9 cellular contexts compared by ENCODE assay signal in the genomic region with DNA sequence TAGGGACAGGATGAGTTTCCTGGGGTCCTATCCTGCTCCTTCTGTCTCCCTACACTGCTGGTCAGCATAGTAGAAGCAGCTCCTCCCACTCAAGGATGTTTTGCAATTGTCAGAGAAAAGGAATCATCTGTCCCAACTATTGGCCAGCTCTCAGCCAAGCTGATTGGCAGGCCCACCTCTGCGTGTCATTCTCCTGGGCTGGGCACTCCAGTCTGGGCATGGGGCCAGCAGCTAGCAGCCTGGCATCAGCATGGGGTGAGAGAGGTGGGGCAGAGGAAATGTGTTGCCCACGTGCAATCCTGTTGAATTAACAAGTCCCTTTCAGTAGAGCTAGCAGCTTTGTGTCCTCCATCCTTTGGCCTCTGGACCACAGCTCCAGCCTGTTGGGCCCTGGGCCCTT. TPM values are rescaled to one million over a fixed set of nuclear protein-coding genes. Genes with fewer than 3 reads are reported as not detected.
DNase-seq lines count a peak whose midpoint lies in the region; ATAC-seq, FAIRE-seq and TF ChIP-seq lines count a peak whose summit lies in the region.
"Had no signal": no experiment of that assay in that cellular context is flagged by ENCODE, and none has a peak within 500 bp of the region (broad histone marks: within the 10 kb centered on the region; RNA-seq: fewer than 3 reads in every experiment).

No MANE protein-coding gene starts in this region.

- no peaks in the 10 kb centered on the region for H3K9me3 Mint-ChIP-seq in endodermal cell
- no peaks in the 10 kb centered on the region for H3K9me3 Mint-ChIP-seq in activated CD4-positive, alpha-beta T cell treated with anti-CD3 and anti-CD28 coated beads for 36 hours (ENCODE audit: low read depth)

- in situ Hi-C loops in G401 (cut with HindIII; ENCODE audit: low sequenced_read_pairs) = no loop called here

- TF ChIP-seq CTCF in pancreas (IDR thresholded peaks at IDR 0.05) (no peak), endodermal cell (conservative IDR thresholded peaks at IDR 0.05) (no peak)

- H3K4me1 ChIP-seq in pancreas (no peaks in the 10 kb centered on the region), endodermal cell (ENCODE audit: control insufficient read depth, insufficient read depth, low read length) (peaks cover 6% of the 10 kb centered on the region), Karpas-422 (ENCODE audit: low read length) (no peaks in the 10 kb centered on the region)

- H3K9ac ChIP-seq in endodermal cell (ENCODE audit: extremely low read depth, low read length, poor library complexity, severe bottlenecking) = no peak overlapping the region
- H3K9ac ChIP-seq in Karpas-422 (ENCODE audit: low read length) = no peak overlapping the region

- H3K79me2 ChIP-seq in Karpas-422 (ENCODE audit: low read length) = no peaks in the 10 kb centered on the region

- H3K4me3 Mint-ChIP-seq in endodermal cell = no peak overlapping the region
- H3K4me3 Mint-ChIP-seq in activated CD4-positive, alpha-beta T cell treated with anti-CD3 and anti-CD28 coated beads for 36 hours = no peak overlapping the region

- DNase-seq in G401 (ENCODE audit: low spot score) = peak; percentile 94
- peak; percentile 62 for DNase-seq in NCI-H2227 (lab: John Stamatoyannopoulos, UW; ENCODE audit: unreplicated experiment)
- DNase-seq in epidermal melanocyte (ENCODE audit: insufficient read length, low spot score) = peak; percentile 77
- DNase-seq in pancreas = peak; percentile 44 to 84 (median 72)
- DNase-seq in endodermal cell = no peak
- DNase-seq in activated CD4-positive, alpha-beta T cell treated with anti-CD3 and anti-CD28 coated beads for 36 hours = no peak
- DNase-seq in Karpas-422 = no peak
- DNase-seq in activated T-cell treated with anti-CD3 and anti-CD28 coated beads for 4 hours = no peak
- DNase-seq: IMR-90 had no signal

- H3K36me3 ChIP-seq in pancreas (no peaks in the 10 kb centered on the region), endodermal cell (ENCODE audit: control insufficient read depth, insufficient read depth, low read length) (no peaks in the 10 kb centered on the region), Karpas-422 (ENCODE audit: insufficient read depth, low read length) (no peaks in the 10 kb centered on the region)

- H3K27ac ChIP-seq in pancreas (no peak overlapping the region), endodermal cell (ENCODE audit: low read depth, low read length) (no peak overlapping the region), Karpas-422 (ENCODE audit: low read length) (no peak overlapping the region)

- POLR2A ChIA-PET in activated CD4-positive, alpha-beta T cell treated with anti-CD3 and anti-CD28 coated beads for 36 hours (lab: Charles Lee) = no interaction called here

- no peaks in the 10 kb centered on the region for H3K36me3 Mint-ChIP-seq in endodermal cell (ENCODE audit: low read depth)
- H3K36me3 Mint-ChIP-seq in activated CD4-positive, alpha-beta T cell treated with anti-CD3 and anti-CD28 coated beads for 36 hours (ENCODE audit: low read depth) = no peaks in the 10 kb centered on the region

- no peak for FAIRE-seq in pancreas (lab: Jason Lieb, UNC)

- H3K9me3 ChIP-seq in pancreas (no peaks in the 10 kb centered on the region), endodermal cell (ENCODE audit: control insufficient read depth, low read length) (no peaks in the 10 kb centered on the region), Karpas-422 (ENCODE audit: low read length) (no peaks in the 10 kb centered on the region)

- no peaks in the 10 kb centered on the region for H4K20me1 ChIP-seq in Karpas-422 (ENCODE audit: insufficient read depth, low read depth, low read length)

- no peak overlapping the region for H2AFZ ChIP-seq in Karpas-422 (ENCODE audit: low read length)

- H3K4me3 ChIP-seq in pancreas (no peak overlapping the region), endodermal cell (ENCODE audit: low read length) (no peak overlapping the region), Karpas-422 (ENCODE audit: low read length) (no peak overlapping the region)

- WGBS in pancreas, 2 donors = 3 to 4% methylated on average over 2 of the region's 2 CpGs
- 70 to 92% methylated on average over 2 of the region's 2 CpGs for WGBS in endodermal cell (ENCODE audit: insufficient coverage in 1 of 2, insufficient read length in 1 of 2), 2 experiments

- intact Hi-C loops in pancreas (cut with DNase I) = no loop called here
- intact Hi-C loops in activated CD4-positive, alpha-beta T cell treated with anti-CD3 and anti-CD28 coated beads for 36 hours (cut with DNase I, micrococcal nuclease) = no loop called here

- peak; percentile 75 to 95 (median 92) for ATAC-seq in pancreas
- no peak for ATAC-seq in activated CD4-positive, alpha-beta T cell treated with anti-CD3 and anti-CD28 coated beads for 36 hours

- H3K27me3 ChIP-seq in pancreas = no peaks in the 10 kb centered on the region
- peaks cover 46% of the 10 kb centered on the region for H3K27me3 ChIP-seq in endodermal cell (ENCODE audit: control insufficient read depth, insufficient read depth, low read length, poor library complexity, severe bottlenecking)
- H3K27me3 ChIP-seq in Karpas-422 (ENCODE audit: low read length) = no peaks in the 10 kb centered on the region

- H3K4me2 ChIP-seq in Karpas-422 (ENCODE audit: low read depth, low read length, poor library complexity, severe bottlenecking) = no peak overlapping the region

- peaks cover 57% of the 10 kb centered on the region for H3K27me3 Mint-ChIP-seq in endodermal cell (ENCODE audit: insufficient read depth)
- H3K27me3 Mint-ChIP-seq in activated CD4-positive, alpha-beta T cell treated with anti-CD3 and anti-CD28 coated beads for 36 hours = no peaks in the 10 kb centered on the region

- H3K9me2 ChIP-seq in Karpas-422 (replicated peaks; ENCODE audit: insufficient read depth, low read length) = no peaks in the 10 kb centered on the region

- CTCF ChIA-PET in activated CD4-positive, alpha-beta T cell treated with anti-CD3 and anti-CD28 coated beads for 36 hours (lab: Charles Lee) = no interaction called here

- H3K27ac Mint-ChIP-seq in endodermal cell = no peak overlapping the region
- H3K27ac Mint-ChIP-seq in activated CD4-positive, alpha-beta T cell treated with anti-CD3 and anti-CD28 coated beads for 36 hours = no peak overlapping the region

- no peaks in the 10 kb centered on the region for H3K4me1 Mint-ChIP-seq in endodermal cell
- no peaks in the 10 kb centered on the region for H3K4me1 Mint-ChIP-seq in activated CD4-positive, alpha-beta T cell treated with anti-CD3 and anti-CD28 coated beads for 36 hours

RNA-seq across cellular contexts. Expression of gene ANKK1, which starts 14.1 kb away (rescaled TPM):
- not detected in 2 replicates for total RNA-seq in G401 (2014; rRNA removed; shearing (Covaris generic))
- total RNA-seq in pancreas (under 1 TPM in 5 of 6 donors, not detected in 1; 0.12 to 0.23 (median 0.14) TPM), endodermal cell (not detected)
- 1 to 10 TPM in 1 of 2 donors, under 1 TPM in 1; 0.92 to 2.1 TPM for polyA plus RNA-seq in pancreas
- 0.11 TPM for polyA plus RNA-seq in endodermal cell (2013, experiment 1 of 2)
- polyA plus RNA-seq in endodermal cell (2013, experiment 2 of 2) = 0.17 TPM
- total RNA-seq in activated CD4-positive, alpha-beta T cell treated with anti-CD3 and anti-CD28 coated beads for 36 hours = under 1 TPM; 0.07 to 0.14 TPM
- 0.32 and 0.67 TPM in 2 replicates for total RNA-seq in Karpas-422 (2014; rRNA removed; shearing (Covaris generic); ENCODE audit: low replicate concordance)
- total RNA-seq: IMR-90 had no signal
- polyA plus RNA-seq: IMR-90 had no signal

Comparison
In these comparisons a context has a peak if more than half of its experiments do, and no peak if none do; other contexts are left out.
1. DNase-seq: peak in G401 (single experiment), NCI-H2227 (single experiment), epidermal melanocyte (single experiment) and pancreas (6 of 6); none in endodermal cell (single experiment), activated CD4-positive, alpha-beta T cell treated with anti-CD3 and anti-CD28 coated beads for 36 hours (single experiment), Karpas-422 (single experiment) and activated T-cell treated with anti-CD3 and anti-CD28 coated beads for 4 hours (single experiment).